ENCODE assay signal across 1 cellular context in genomic region chr2:195706161-195706900, GRCh38.
TF ChIP-seq lines count a peak whose summit lies in the region.

No MANE protein-coding gene starts in this region.

TF ChIP-seq in GM23338, 12 proteins besides CTCF, POLR2A, EP300 and RAD21 (continued from another document):
- TF ChIP-seq, protein P1, sequence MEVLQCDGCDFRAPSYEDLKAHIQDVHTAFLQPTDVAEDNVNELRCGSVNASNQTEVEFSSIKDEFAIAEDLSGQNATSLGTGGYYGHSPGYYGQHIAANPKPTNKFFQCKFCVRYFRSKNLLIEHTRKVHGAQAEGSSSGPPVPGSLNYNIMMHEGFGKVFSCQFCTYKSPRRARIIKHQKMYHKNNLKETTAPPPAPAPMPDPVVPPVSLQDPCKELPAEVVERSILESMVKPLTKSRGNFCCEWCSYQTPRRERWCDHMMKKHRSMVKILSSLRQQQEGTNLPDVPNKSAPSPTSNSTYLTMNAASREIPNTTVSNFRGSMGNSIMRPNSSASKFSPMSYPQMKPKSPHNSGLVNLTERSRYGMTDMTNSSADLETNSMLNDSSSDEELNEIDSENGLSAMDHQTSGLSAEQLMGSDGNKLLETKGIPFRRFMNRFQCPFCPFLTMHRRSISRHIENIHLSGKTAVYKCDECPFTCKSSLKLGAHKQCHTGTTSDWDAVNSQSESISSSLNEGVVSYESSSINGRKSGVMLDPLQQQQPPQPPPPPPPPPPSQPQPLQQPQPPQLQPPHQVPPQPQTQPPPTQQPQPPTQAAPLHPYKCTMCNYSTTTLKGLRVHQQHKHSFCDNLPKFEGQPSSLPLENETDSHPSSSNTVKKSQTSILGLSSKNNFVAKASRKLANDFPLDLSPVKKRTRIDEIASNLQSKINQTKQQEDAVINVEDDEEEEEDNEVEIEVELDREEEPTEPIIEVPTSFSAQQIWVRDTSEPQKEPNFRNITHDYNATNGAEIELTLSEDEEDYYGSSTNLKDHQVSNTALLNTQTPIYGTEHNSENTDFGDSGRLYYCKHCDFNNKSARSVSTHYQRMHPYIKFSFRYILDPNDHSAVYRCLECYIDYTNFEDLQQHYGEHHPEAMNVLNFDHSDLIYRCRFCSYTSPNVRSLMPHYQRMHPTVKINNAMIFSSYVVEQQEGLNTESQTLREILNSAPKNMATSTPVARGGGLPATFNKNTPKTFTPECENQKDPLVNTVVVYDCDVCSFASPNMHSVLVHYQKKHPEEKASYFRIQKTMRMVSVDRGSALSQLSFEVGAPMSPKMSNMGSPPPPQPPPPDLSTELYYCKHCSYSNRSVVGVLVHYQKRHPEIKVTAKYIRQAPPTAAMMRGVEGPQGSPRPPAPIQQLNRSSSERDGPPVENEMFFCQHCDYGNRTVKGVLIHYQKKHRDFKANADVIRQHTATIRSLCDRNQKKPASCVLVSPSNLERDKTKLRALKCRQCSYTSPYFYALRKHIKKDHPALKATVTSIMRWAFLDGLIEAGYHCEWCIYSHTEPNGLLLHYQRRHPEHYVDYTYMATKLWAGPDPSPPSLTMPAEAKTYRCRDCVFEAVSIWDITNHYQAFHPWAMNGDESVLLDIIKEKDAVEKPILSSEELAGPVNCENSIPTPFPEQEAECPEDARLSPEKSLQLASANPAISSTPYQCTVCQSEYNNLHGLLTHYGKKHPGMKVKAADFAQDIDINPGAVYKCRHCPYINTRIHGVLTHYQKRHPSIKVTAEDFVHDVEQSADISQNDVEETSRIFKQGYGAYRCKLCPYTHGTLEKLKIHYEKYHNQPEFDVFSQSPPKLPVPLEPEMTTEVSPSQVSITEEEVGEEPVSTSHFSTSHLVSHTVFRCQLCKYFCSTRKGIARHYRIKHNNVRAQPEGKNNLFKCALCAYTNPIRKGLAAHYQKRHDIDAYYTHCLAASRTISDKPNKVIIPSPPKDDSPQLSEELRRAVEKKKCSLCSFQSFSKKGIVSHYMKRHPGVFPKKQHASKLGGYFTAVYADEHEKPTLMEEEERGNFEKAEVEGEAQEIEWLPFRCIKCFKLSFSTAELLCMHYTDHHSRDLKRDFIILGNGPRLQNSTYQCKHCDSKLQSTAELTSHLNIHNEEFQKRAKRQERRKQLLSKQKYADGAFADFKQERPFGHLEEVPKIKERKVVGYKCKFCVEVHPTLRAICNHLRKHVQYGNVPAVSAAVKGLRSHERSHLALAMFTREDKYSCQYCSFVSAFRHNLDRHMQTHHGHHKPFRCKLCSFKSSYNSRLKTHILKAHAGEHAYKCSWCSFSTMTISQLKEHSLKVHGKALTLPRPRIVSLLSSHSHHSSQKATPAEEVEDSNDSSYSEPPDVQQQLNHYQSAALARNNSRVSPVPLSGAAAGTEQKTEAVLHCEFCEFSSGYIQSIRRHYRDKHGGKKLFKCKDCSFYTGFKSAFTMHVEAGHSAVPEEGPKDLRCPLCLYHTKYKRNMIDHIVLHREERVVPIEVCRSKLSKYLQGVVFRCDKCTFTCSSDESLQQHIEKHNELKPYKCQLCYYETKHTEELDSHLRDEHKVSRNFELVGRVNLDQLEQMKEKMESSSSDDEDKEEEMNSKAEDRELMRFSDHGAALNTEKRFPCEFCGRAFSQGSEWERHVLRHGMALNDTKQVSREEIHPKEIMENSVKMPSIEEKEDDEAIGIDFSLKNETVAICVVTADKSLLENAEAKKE (CRISPR knock-in tag; IDR thresholded peaks at IDR 0.05) = no peak
- TF ChIP-seq EZH2phosphoT487 (IDR thresholded peaks at IDR 0.05; ENCODE audit: unreplicated experiment) (no peak), JUNB (IDR thresholded peaks at IDR 0.05; ENCODE audit: unreplicated experiment) (no peak), CREB1 (CRISPR knock-in tag; IDR thresholded peaks at IDR 0.05; ENCODE audit: low read depth) (no peak), STAT1 (IDR thresholded peaks at IDR 0.05; ENCODE audit: unreplicated experiment) (no peak), ZNF114 (CRISPR knock-in tag; IDR thresholded peaks at IDR 0.05) (no peak), POLR2AphosphoS5 (IDR thresholded peaks at IDR 0.05; ENCODE audit: low read depth) (no peak), EZH2 (IDR thresholded peaks at IDR 0.05; ENCODE audit: low read depth, unreplicated experiment) (no peak), ETS1 (IDR thresholded peaks at IDR 0.05) (no peak), ZNF331 (CRISPR knock-in tag; IDR thresholded peaks at IDR 0.05; ENCODE audit: low read depth) (no peak), NANOG (IDR thresholded peaks at IDR 0.05; ENCODE audit: borderline replicate concordance) (no peak)
